16 cellular contexts compared by ENCODE assay signal in genomic region chr10:115065731-115066130, GRCh38. TPM values are rescaled to one million over a fixed set of nuclear protein-coding genes. Genes with fewer than 3 reads are reported as not detected.
A peak's percentile ranks its signal among the peaks of the same experiment; 100 is the strongest.
DNase-seq lines count a peak whose midpoint lies in the region; ATAC-seq and TF ChIP-seq lines count a peak whose summit lies in the region.
"Had no signal": no experiment of that assay in that cellular context is flagged by ENCODE, and none has a peak within 500 bp of the region (broad histone marks: within the 10 kb centered on the region; RNA-seq: fewer than 3 reads in every experiment).

No MANE protein-coding gene starts in this region.

- ATAC-seq in GM19397 (IDR thresholded peaks at IDR 0.05; ENCODE audit: unreplicated experiment): no peak

- H3K4me3 ChIP-seq in endodermal cell (ENCODE audit: low read length): peak overlapping the region; percentile 2

- H3K36me3 Mint-ChIP-seq in endodermal cell (ENCODE audit: low read depth) (no peaks in the 10 kb centered on the region), mesothelial cell of epicardium (no peaks in the 10 kb centered on the region)
- H3K36me3 Mint-ChIP-seq: CD14-positive monocyte; CD8-positive, alpha-beta memory T cell had no signal

- 71 to 83% methylated on average over 3 to 7 of the region's 7 CpGs for WGBS in endodermal cell (ENCODE audit: insufficient coverage in 1 of 2, insufficient read length in 1 of 2), 2 experiments

- H3K9ac ChIP-seq in endodermal cell (ENCODE audit: extremely low read depth, low read length, poor library complexity, severe bottlenecking): peak overlapping the region; percentile 11

- H3K9me3 Mint-ChIP-seq in endodermal cell (no peaks in the 10 kb centered on the region), mesothelial cell of epicardium (no peaks in the 10 kb centered on the region)
- H3K9me3 Mint-ChIP-seq: CD8-positive, alpha-beta memory T cell had no signal

- H3K27ac Mint-ChIP-seq in endodermal cell (no peak overlapping the region), mesothelial cell of epicardium (peak overlapping the region; percentile 52)
- H3K27ac Mint-ChIP-seq: CD14-positive monocyte; CD8-positive, alpha-beta memory T cell had no signal

- DNase-seq in amniotic epithelial cell (ENCODE audit: low read depth) (peak; percentile 9), endodermal cell (no peak), mesothelial cell of epicardium (ENCODE audit: low spot score in 2 of 2, unreplicated experiment in 2 of 2) (no peak), 8988T (no peak), HCEC 1CT (no peak)
- DNase-seq in stimulated activated CD4-positive, alpha-beta T cell treated with anti-CD3 and anti-CD28 coated beads, Interleukin-1b, Interleukin-23, amount 100 ng/mL, for 48 hours: no peak
- DNase-seq: Caco-2; CD8-positive, alpha-beta memory T cell; DND-41; GF-D8; IMR-90; KBM-7 had no signal

- peaks cover 10% of the 10 kb centered on the region for H3K4me1 Mint-ChIP-seq in endodermal cell
- H3K4me1 Mint-ChIP-seq in mesothelial cell of epicardium: peaks cover 25% of the 10 kb centered on the region
- H3K4me1 Mint-ChIP-seq: CD14-positive monocyte; CD8-positive, alpha-beta memory T cell had no signal

- no peaks in the 10 kb centered on the region for H3K27me3 Mint-ChIP-seq in endodermal cell (ENCODE audit: insufficient read depth)
- H3K27me3 Mint-ChIP-seq in mesothelial cell of epicardium (ENCODE audit: low read depth): no peaks in the 10 kb centered on the region

- no peaks in the 10 kb centered on the region for H3K36me3 ChIP-seq in endodermal cell (ENCODE audit: control insufficient read depth, insufficient read depth, low read length)

- H3K4me3 Mint-ChIP-seq in endodermal cell (no peak overlapping the region), mesothelial cell of epicardium (no peak overlapping the region)
- H3K4me3 Mint-ChIP-seq: CD14-positive monocyte; CD8-positive, alpha-beta memory T cell had no signal

- H3K27me3 ChIP-seq in endodermal cell (ENCODE audit: control insufficient read depth, insufficient read depth, low read length, poor library complexity, severe bottlenecking): no peaks in the 10 kb centered on the region

- peak overlapping the region; percentile 7 for H3K27ac ChIP-seq in endodermal cell (ENCODE audit: low read depth, low read length)

- TF ChIP-seq CTCF in endodermal cell (conservative IDR thresholded peaks at IDR 0.05): no peak
- TF ChIP-seq CTCF in mesothelial cell of epicardium (IDR thresholded peaks at IDR 0.05; ENCODE audit: unreplicated experiment): no peak

- H3K9me3 ChIP-seq in endodermal cell (ENCODE audit: control insufficient read depth, low read length): no peaks in the 10 kb centered on the region
- H3K9me3 ChIP-seq: Caco-2 had no signal

- H3K4me1 ChIP-seq in endodermal cell (ENCODE audit: control insufficient read depth, insufficient read depth, low read length): peaks cover 3% of the 10 kb centered on the region
- H3K4me1 ChIP-seq: Caco-2 had no signal

RNA-seq across cellular contexts. Expression of gene ATRNL1, which starts 27.4 kb away (rescaled TPM):
- total RNA-seq in endodermal cell (1 to 10 TPM; 8.0 to 9.0 TPM), mesothelial cell of epicardium (39.5 to 43.4 TPM (median 39.6 TPM) in 3 replicates)
- 13.9 TPM for polyA plus RNA-seq in endodermal cell (2013, experiment 1 of 2)
- 14.1 TPM for polyA plus RNA-seq in endodermal cell (2013, experiment 2 of 2)
- total RNA-seq: Caco-2; CD8-positive, alpha-beta memory T cell; HT-29 had no signal
- polyA plus RNA-seq: BJ; CD14-positive monocyte; CD8-positive, alpha-beta memory T cell had no signal
